Comparison of ENCODE assay signal across 19 cellular contexts in the genomic region with DNA sequence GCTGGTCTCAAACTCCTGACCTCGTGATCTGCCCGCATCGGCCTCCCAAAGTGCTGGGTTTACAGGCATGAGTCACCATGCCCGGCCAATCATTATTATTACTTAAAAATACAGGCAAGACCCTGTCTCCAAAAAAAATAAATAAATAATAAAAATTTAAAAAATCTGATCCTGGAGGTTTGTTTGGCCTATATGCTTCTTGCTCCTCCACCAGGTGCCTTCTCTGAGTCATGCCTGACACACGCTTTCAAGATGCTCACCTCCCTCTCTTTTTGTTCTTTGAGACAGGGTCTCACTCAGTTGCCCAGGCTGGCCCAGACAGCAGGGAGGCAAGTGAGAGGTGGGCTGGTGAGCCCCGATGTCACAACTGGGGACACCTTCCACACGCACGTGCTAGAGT. TPM values are rescaled to one million over a fixed set of nuclear protein-coding genes. Genes with fewer than 3 reads are reported as not detected.
DNase-seq lines count a peak whose midpoint lies in the region; ATAC-seq and TF ChIP-seq lines count a peak whose summit lies in the region.
"Had no signal": no experiment of that assay in that cellular context is flagged by ENCODE, and none has a peak within 500 bp of the region (broad histone marks: within the 10 kb centered on the region; RNA-seq: fewer than 3 reads in every experiment).

No MANE protein-coding gene starts in this region.

- H3K4me3 ChIP-seq in RWPE2 (ENCODE audit: severe bottlenecking): no peak overlapping the region
- H3K4me3 ChIP-seq in trophoblast cell (ENCODE audit: low read depth, low read length): no peak overlapping the region
- no peak overlapping the region for H3K4me3 ChIP-seq in sigmoid colon
- H3K4me3 ChIP-seq in right cardiac atrium (ENCODE audit: low read length): no peak overlapping the region
- H3K4me3 ChIP-seq: A549 had no signal

- H3K27ac Mint-ChIP-seq in H9 (0 out of 7 replicates have a peak overlapping the region, but pooled peaks of 2 of the 3 experiments have one; percentile 25 to 76), brain (peak overlapping the region in 3 of 5 experiments; percentile 27 to 52 (median 48))
- H3K27ac Mint-ChIP-seq: CD14-positive monocyte; CD8-positive, alpha-beta T cell; HFFc6 had no signal

- no peak overlapping the region for H4K5ac ChIP-seq in H9 (ENCODE audit: insufficient read length, low read depth, low read length)

- no CpG with 5 or more reads among the region's 8 CpGs for WGBS in H9 (ENCODE audit: extremely low coverage, insufficient read length, low lambda C conversion rate)
- WGBS in trophoblast cell (ENCODE audit: extremely low coverage, insufficient coverage, insufficient read length): no CpG with 5 or more reads among the region's 8 CpGs
- 97% methylated on average over 8 of the region's 8 CpGs for WGBS in sigmoid colon, 2 donors
- WGBS in right cardiac atrium: 93% methylated on average over 8 of the region's 8 CpGs

- no peak overlapping the region for H2BK120ac ChIP-seq in H9 (ENCODE audit: low read depth, low read length, poor library complexity, severe bottlenecking)
- H2BK120ac ChIP-seq in trophoblast cell (ENCODE audit: insufficient read depth, low read length, poor library complexity): no peak overlapping the region

- H3K9me3 Mint-ChIP-seq in H9 (no peaks in the 10 kb centered on the region), brain (peaks cover 0 to 8% (median 0%) of the 10 kb centered on the region in 5 experiments)
- H3K9me3 Mint-ChIP-seq: CD8-positive, alpha-beta T cell; HFFc6 had no signal

- DNase-seq in H9 (no peak), RWPE2 (ENCODE audit: low spot score) (no peak), trophoblast cell (peak; percentile 27 to 50), sigmoid colon (no peak), right cardiac atrium (no peak), kidney glomerular epithelial cell (lab: John Stamatoyannopoulos, UW) (no peak)
- DNase-seq: BE2C; CD8-positive, alpha-beta T cell; COR-L47; DMS153; DMS79 treated with DMSO at 0.1 percent for 48 hours; EL; HCEC 1CT; HFFc6 had no signal

- H2BK5ac ChIP-seq in H9 (ENCODE audit: insufficient read length, low read length): no peak overlapping the region
- no peak overlapping the region for H2BK5ac ChIP-seq in trophoblast cell (ENCODE audit: low read depth, low read length, poor library complexity)

- H3K56ac ChIP-seq in H9 (ENCODE audit: insufficient read length, low read depth, low read length): no peak overlapping the region

- H3K36me3 Mint-ChIP-seq in H9 (ENCODE audit: insufficient read depth in 1 of 3, low read depth in 3 of 3): peaks cover 5 to 18% (median 6%) of the 10 kb centered on the region in 3 experiments; a peak in 6 of 7 replicates
- peaks cover 42% of the 10 kb centered on the region for H3K36me3 Mint-ChIP-seq in brain

- H3K4me1 Mint-ChIP-seq in H9 (peaks cover 10 to 14% of the 10 kb centered on the region in 2 experiments), brain (no peaks in the 10 kb centered on the region)

- no peak overlapping the region for H3K4me3 Mint-ChIP-seq in H9
- H3K4me3 Mint-ChIP-seq in brain: no peak overlapping the region
- H3K4me3 Mint-ChIP-seq: CD14-positive monocyte; CD8-positive, alpha-beta T cell; HFFc6 had no signal

- H3K27me3 Mint-ChIP-seq in H9 (ENCODE audit: low read depth): no peaks in the 10 kb centered on the region
- H3K27me3 Mint-ChIP-seq in brain: peaks cover 2% of the 10 kb centered on the region

- H3K14ac ChIP-seq in H9 (ENCODE audit: insufficient read depth, low read length) (no peak overlapping the region), trophoblast cell (ENCODE audit: low read length) (no peak overlapping the region)

- H4K20me1 ChIP-seq in H9 (ENCODE audit: control insufficient read depth, insufficient read depth, insufficient read length): no peaks in the 10 kb centered on the region

- no peak overlapping the region for H3T11ph ChIP-seq in H9 (ENCODE audit: low read length)

- no peak overlapping the region for H3K4me2 ChIP-seq in H9 (ENCODE audit: insufficient read depth, insufficient read length, low read length)
- H3K4me2 ChIP-seq in trophoblast cell (ENCODE audit: low read length): no peak overlapping the region
- H3K4me2 ChIP-seq: A549 had no signal

- H3K9me3 ChIP-seq in H9 (ENCODE audit: control insufficient read depth, low read depth, low read length) (no peaks in the 10 kb centered on the region), RWPE2 (ENCODE audit: severe bottlenecking) (no peaks in the 10 kb centered on the region), trophoblast cell (ENCODE audit: insufficient read depth, low read depth, low read length) (no peaks in the 10 kb centered on the region), sigmoid colon (no peaks in the 10 kb centered on the region), right cardiac atrium (ENCODE audit: control insufficient read depth, low read length) (no peaks in the 10 kb centered on the region)
- H3K9me3 ChIP-seq: A549, BE2C had no signal

- H3K27me3 ChIP-seq in H9 (ENCODE audit: insufficient read depth, low read length) (no peaks in the 10 kb centered on the region), RWPE2 (ENCODE audit: insufficient read depth, poor library complexity, severe bottlenecking) (no peaks in the 10 kb centered on the region), trophoblast cell (ENCODE audit: insufficient read depth, low read length) (no peaks in the 10 kb centered on the region), sigmoid colon (no peaks in the 10 kb centered on the region), right cardiac atrium (ENCODE audit: control insufficient read depth, insufficient read depth) (no peaks in the 10 kb centered on the region)
- H3K27me3 ChIP-seq: BE2C had no signal

- no peak overlapping the region for H3K18ac ChIP-seq in H9 (ENCODE audit: insufficient read length, low read depth, low read length)
- no peak overlapping the region for H3K18ac ChIP-seq in trophoblast cell (ENCODE audit: low read length)

- no peak overlapping the region for H4K12ac ChIP-seq in trophoblast cell (ENCODE audit: low read depth, low read length)

- no peak overlapping the region for H3K9ac ChIP-seq in H9 (ENCODE audit: extremely low read depth, insufficient read length, low read length)
- no peak overlapping the region for H3K9ac ChIP-seq in trophoblast cell (ENCODE audit: low read length)

- H2BK20ac ChIP-seq in H9 (ENCODE audit: low read depth, low read length, poor library complexity, severe bottlenecking): no peak overlapping the region

- H3K23me2 ChIP-seq in H9 (ENCODE audit: insufficient read length, low read depth, low read length, poor library complexity, severe bottlenecking): no peaks in the 10 kb centered on the region

- H3K36me3 ChIP-seq in RWPE2 (ENCODE audit: low read depth) (peaks cover 6% of the 10 kb centered on the region; the same call in 1 of the 2 replicates), trophoblast cell (ENCODE audit: control insufficient read depth in 1 of 2, insufficient read depth in 2 of 2, low read length in 2 of 2) (peaks cover 7 to 8% of the 10 kb centered on the region in 2 experiments), sigmoid colon (peaks cover 0 to 5% (median 0%) of the 10 kb centered on the region in 4 donors)

- H3K79me2 ChIP-seq in H9 (ENCODE audit: insufficient read depth, low read length) (peaks cover 11% of the 10 kb centered on the region; the same call in 1 of the 2 replicates), trophoblast cell (ENCODE audit: control insufficient read depth, insufficient read depth, low read length, poor library complexity) (peaks cover 12% of the 10 kb centered on the region)

- H3K4me1 ChIP-seq in H9 (ENCODE audit: insufficient read depth, low read length): peaks cover 4% of the 10 kb centered on the region; the same call in 1 of the 2 replicates
- H3K4me1 ChIP-seq in RWPE2 (ENCODE audit: insufficient read depth, poor library complexity, severe bottlenecking): no peaks in the 10 kb centered on the region
- H3K4me1 ChIP-seq in trophoblast cell (ENCODE audit: control insufficient read depth in 1 of 2, insufficient read depth in 2 of 2, low read length in 2 of 2): no peaks in the 10 kb centered on the region
- no peaks in the 10 kb centered on the region for H3K4me1 ChIP-seq in sigmoid colon
- no peaks in the 10 kb centered on the region for H3K4me1 ChIP-seq in right cardiac atrium (ENCODE audit: control insufficient read depth, insufficient read depth, low read length)

- H2AK5ac ChIP-seq in H9 (ENCODE audit: insufficient read length, low read length): no peak overlapping the region
- no peak overlapping the region for H2AK5ac ChIP-seq in trophoblast cell (ENCODE audit: low read length)

- no peak for TF ChIP-seq EP300 in sigmoid colon (IDR thresholded peaks at IDR 0.05)

- H2AFZ ChIP-seq in H9 (ENCODE audit: low read length) (no peak overlapping the region), trophoblast cell (ENCODE audit: insufficient read depth, low read length, poor library complexity) (no peak overlapping the region)

- H2BK12ac ChIP-seq in H9 (ENCODE audit: insufficient read length, low read depth, low read length) (no peak overlapping the region), trophoblast cell (ENCODE audit: low read length) (no peak overlapping the region)

- H4K8ac ChIP-seq in H9 (replicated peaks; ENCODE audit: insufficient read length, low read depth, low read length) (no peak overlapping the region), trophoblast cell (ENCODE audit: low read depth, low read length) (no peak overlapping the region)

- H4K91ac ChIP-seq in H9 (ENCODE audit: insufficient read length, low read depth, low read length) (no peak overlapping the region), trophoblast cell (ENCODE audit: low read depth, low read length) (no peak overlapping the region)

- intact Hi-C loops in sigmoid colon (cut with DNase I) (no loop called here), right cardiac atrium (cut with DNase I) (no loop called here)

- H3K27ac ChIP-seq in H9 (ENCODE audit: insufficient read length, low read depth, low read length) (no peak overlapping the region), RWPE2 (ENCODE audit: poor library complexity, severe bottlenecking) (no peak overlapping the region), trophoblast cell (ENCODE audit: low read depth, low read length) (no peak overlapping the region), sigmoid colon (no peak overlapping the region), right cardiac atrium (ENCODE audit: low read length) (no peak overlapping the region)
- H3K27ac ChIP-seq: A549, HL-60 had no signal

- H3K79me1 ChIP-seq in H9 (ENCODE audit: insufficient read depth, low read depth, low read length, poor library complexity, severe bottlenecking): peaks cover 4% of the 10 kb centered on the region
- H3K79me1 ChIP-seq in trophoblast cell (ENCODE audit: low read length): no peaks in the 10 kb centered on the region

- TF ChIP-seq POLR2A in sigmoid colon (IDR thresholded peaks at IDR 0.05): no peak

- H3K4ac ChIP-seq in H9 (ENCODE audit: low read depth, low read length): no peak overlapping the region
- H3K4ac ChIP-seq in trophoblast cell (ENCODE audit: low read depth, low read length): no peak overlapping the region

- ATAC-seq in RWPE2 (ENCODE audit: low read depth) (peak; percentile 56; the same call in 2 of the 3 replicates), right cardiac atrium (no peak), HG03442 (IDR thresholded peaks at IDR 0.05; ENCODE audit: unreplicated experiment) (no peak)
- ATAC-seq: A549; CD8-positive, alpha-beta T cell had no signal

- no peak overlapping the region for H2BK15ac ChIP-seq in H9 (ENCODE audit: low read depth, low read length)

- H3K23ac ChIP-seq in H9 (ENCODE audit: insufficient read length, low read depth, low read length) (no peak overlapping the region), trophoblast cell (ENCODE audit: low read length) (no peak overlapping the region)

- TF ChIP-seq CTCF in H9 (conservative IDR thresholded peaks at IDR 0.05) (no peak), RWPE2 (IDR thresholded peaks at IDR 0.05; ENCODE audit: poor library complexity, severe bottlenecking) (no peak), brain (conservative IDR thresholded peaks at IDR 0.05) (no peak), sigmoid colon (IDR thresholded peaks at IDR 0.05) (no peak)

RNA-seq across cellular contexts. Expression of a gene that starts 13.5 kb away (rescaled TPM):
- total RNA-seq in H9 (2021) (67.0 and 69.3 TPM in 2 replicates), sigmoid colon (10 to 100 TPM; 20.1 to 32.2 (median 25.8) TPM), right cardiac atrium (10 to 100 TPM; 35.4 to 43.5 (median 39.2) TPM)
- polyA plus RNA-seq in brain (ENCODE audit: insufficient read depth, low read depth, low replicate concordance) (80.8 TPM), sigmoid colon (10 to 100 TPM; 13.2 to 43.3 (median 15.7) TPM), right cardiac atrium (35.2 TPM)
- 31.6 and 32.5 TPM in 2 replicates for polyA plus RNA-seq in trophoblast cell (2013)

RNA-seq across cellular contexts. Expression of a gene that starts 28.8 kb away (rescaled TPM):
- 130 and 139 TPM in 2 replicates for total RNA-seq in H9 (2021)
- 160 TPM for polyA plus RNA-seq in brain (ENCODE audit: insufficient read depth, low read depth, low replicate concordance)
- 75.2 TPM in 2 replicates for polyA plus RNA-seq in trophoblast cell (2013)
- total RNA-seq in sigmoid colon: 10 to 100 TPM; 24.5 to 41.3 (median 33.2) TPM
- 10 to 100 TPM; 18.7 to 64.8 (median 19.8) TPM for polyA plus RNA-seq in sigmoid colon
- total RNA-seq in right cardiac atrium: 10 to 100 TPM; 26.0 to 38.5 (median 33.4) TPM
- 26.9 TPM for polyA plus RNA-seq in right cardiac atrium

Comparison
In these comparisons a context has a peak if more than half of its experiments do, and no peak if none do; other contexts are left out.
1. DNase-seq: peak in trophoblast cell (2 of 2); none in H9 (single experiment), RWPE2 (single experiment), sigmoid colon (single experiment), right cardiac atrium (0 of 3) and kidney glomerular epithelial cell (single experiment).